Comparison of ENCODE assay signal across 17 cellular contexts in genomic region chr11:26021026-26021425, GRCh38.
DNase-seq lines count a peak whose midpoint lies in the region; ATAC-seq, FAIRE-seq and TF ChIP-seq lines count a peak whose summit lies in the region.
"Had no signal": no experiment of that assay in that cellular context is flagged by ENCODE, and none has a peak within 500 bp of the region (broad histone marks: within the 10 kb centered on the region; RNA-seq: fewer than 3 reads in every experiment).

No MANE protein-coding gene starts in this region.

- H3K9ac ChIP-seq in keratinocyte (ENCODE audit: control insufficient read depth, extremely low read depth, insufficient read depth, low read length): no peak overlapping the region
- H3K9ac ChIP-seq: BLaER1 treated with 17β-estradiol and CSF1 and Interleukin-3, amounts not matched to agents 10 nM and 100 nM had no signal

- DNase-seq in HT-29 (ENCODE audit: low spot score) (peak; percentile 42), RWPE2 (ENCODE audit: low spot score) (no peak), keratinocyte (ENCODE audit: low read depth, low spot score) (no peak), renal cortical epithelial cell (ENCODE audit: low read depth) (peak; percentile 9), OCI-LY7 (ENCODE audit: low spot score) (no peak)
- DNase-seq: CD8-positive, alpha-beta T cell; DMS 273 treated with DMSO at 0.1 percent for 48 hours; DMS53; DND-41; EL; H9 had no signal

- peaks cover 6% of the 10 kb centered on the region; the same call in 1 of the 2 replicates for H3K9me2 ChIP-seq in OCI-LY7 (ENCODE audit: insufficient read depth, low read length)

- no peaks in the 10 kb centered on the region for H3K9me3 ChIP-seq in RWPE2 (ENCODE audit: severe bottlenecking)
- H3K9me3 ChIP-seq in keratinocyte (ENCODE audit: control insufficient read depth, low read depth, low read length): no peaks in the 10 kb centered on the region
- H3K9me3 ChIP-seq in OCI-LY7 (ENCODE audit: low read length): no peaks in the 10 kb centered on the region
- H3K9me3 ChIP-seq: BLaER1 treated with 17β-estradiol and CSF1 and Interleukin-3, amounts not matched to agents 10 nM and 100 nM had no signal

- CTCF ChIA-PET in OCI-LY7 (lab: Charles Lee; ENCODE audit: unreplicated experiment): no interaction called here

- H3K27me3 ChIP-seq in RWPE2 (ENCODE audit: insufficient read depth, poor library complexity, severe bottlenecking) (no peaks in the 10 kb centered on the region), keratinocyte (ENCODE audit: control insufficient read depth, extremely low read depth, insufficient read depth, low read length) (no peaks in the 10 kb centered on the region)
- H3K27me3 ChIP-seq: BLaER1 treated with 17β-estradiol and CSF1 and Interleukin-3, amounts not matched to agents 10 nM and 100 nM had no signal

- H4K20me1 ChIP-seq in keratinocyte (ENCODE audit: control insufficient read depth, extremely low read depth, insufficient read depth, low read length): no peaks in the 10 kb centered on the region
- no peaks in the 10 kb centered on the region for H4K20me1 ChIP-seq in OCI-LY7 (ENCODE audit: insufficient read depth, low read length)
- H4K20me1 ChIP-seq: BLaER1 treated with 17β-estradiol and CSF1 and Interleukin-3, amounts not matched to agents 10 nM and 100 nM had no signal

- no peak overlapping the region for H2AFZ ChIP-seq in keratinocyte (ENCODE audit: control insufficient read depth, low read length)
- no peak overlapping the region for H2AFZ ChIP-seq in OCI-LY7 (ENCODE audit: low read length)

- H3K27ac ChIP-seq in RWPE2 (ENCODE audit: poor library complexity, severe bottlenecking) (no peak overlapping the region), keratinocyte (ENCODE audit: control insufficient read depth, insufficient read depth, low read length) (no peak overlapping the region), OCI-LY7 (ENCODE audit: low read depth, low read length, poor library complexity, severe bottlenecking) (no peak overlapping the region)
- H3K27ac ChIP-seq: BLaER1 treated with 17β-estradiol and CSF1 and Interleukin-3, amounts not matched to agents 10 nM and 100 nM had no signal

- intact Hi-C loops in OCI-LY7 (cut with micrococcal nuclease; ENCODE audit: unreplicated experiment): no loop called here

- FAIRE-seq in keratinocyte (lab: Jason Lieb, UNC): no peak
- FAIRE-seq: GM12878, GM19239, H1 had no signal

- BruUV-seq in OCI-LY7 (replicated peaks; lab: Mats Ljungman, UMichigan): no TSS peak

- H3K36me3 ChIP-seq in RWPE2 (ENCODE audit: low read depth) (no peaks in the 10 kb centered on the region), keratinocyte (ENCODE audit: control insufficient read depth in 2 of 2, extremely low read depth in 1 of 2, insufficient read depth in 2 of 2, low read length in 2 of 2) (no peaks in the 10 kb centered on the region), OCI-LY7 (ENCODE audit: insufficient read depth, low read length) (no peaks in the 10 kb centered on the region)
- H3K36me3 ChIP-seq: BLaER1 treated with 17β-estradiol and CSF1 and Interleukin-3, amounts not matched to agents 10 nM and 100 nM had no signal

- H3K4me2 ChIP-seq in keratinocyte (ENCODE audit: control insufficient read depth, extremely low read depth, insufficient read depth, low read depth, low read length) (peak overlapping the region; percentile 27), OCI-LY7 (ENCODE audit: low read length) (no peak overlapping the region)
- H3K4me2 ChIP-seq: BLaER1 treated with 17β-estradiol and CSF1 and Interleukin-3, amounts not matched to agents 10 nM and 100 nM had no signal

- H3K4me1 ChIP-seq in RWPE2 (ENCODE audit: insufficient read depth, poor library complexity, severe bottlenecking) (peaks cover 16% of the 10 kb centered on the region), keratinocyte (ENCODE audit: control insufficient read depth, extremely low read depth, insufficient read depth, low read length) (peaks cover 11% of the 10 kb centered on the region), OCI-LY7 (ENCODE audit: insufficient read depth, low read length, poor library complexity, severe bottlenecking) (no peaks in the 10 kb centered on the region)
- H3K4me1 ChIP-seq: BLaER1 treated with 17β-estradiol and CSF1 and Interleukin-3, amounts not matched to agents 10 nM and 100 nM had no signal

- no peaks in the 10 kb centered on the region for H3K79me2 ChIP-seq in keratinocyte (ENCODE audit: control insufficient read depth, insufficient read depth, low read length)
- H3K79me2 ChIP-seq in OCI-LY7 (ENCODE audit: insufficient read depth, low read depth, low read length): no peaks in the 10 kb centered on the region

- POLR2A ChIA-PET in OCI-LY7 (lab: Charles Lee): interaction anchor here (0.7 to 1.9 kb wide), 6 partner anchors 14 to 198 kb away, joined by 3 to 6 read pairs (median 4); no protein-coding TSS in a partner anchor

- ATAC-seq in RWPE2 (ENCODE audit: low read depth): peak; percentile 56; the same call in 2 of the 3 replicates
- ATAC-seq in HG02588 (IDR thresholded peaks at IDR 0.05; ENCODE audit: unreplicated experiment): no peak
- ATAC-seq in HG03135 (IDR thresholded peaks at IDR 0.05; ENCODE audit: unreplicated experiment): no peak
- ATAC-seq: CD8-positive, alpha-beta T cell; GM12878 had no signal

- H3K4me3 ChIP-seq in RWPE2 (ENCODE audit: severe bottlenecking): no peak overlapping the region
- H3K4me3 ChIP-seq in keratinocyte (ENCODE audit: control insufficient read depth in 2 of 3, extremely low read depth in 1 of 3, insufficient read depth in 2 of 3, low read depth in 1 of 3, low read length in 3 of 3): no peak overlapping the region
- no peak overlapping the region for H3K4me3 ChIP-seq in OCI-LY7 (ENCODE audit: low read depth, low read length, poor library complexity, severe bottlenecking)
- H3K4me3 ChIP-seq: BLaER1 treated with 17β-estradiol and CSF1 and Interleukin-3, amounts not matched to agents 10 nM and 100 nM; GM12878 had no signal

- no peaks in the 10 kb centered on the region for H3K9me1 ChIP-seq in keratinocyte (ENCODE audit: control insufficient read depth, extremely low read depth, insufficient read depth, low read length)

- dilution Hi-C loops in keratinocyte (cut with MboI; ENCODE audit: extremely low pct_ligation_motif_present, low sequenced_read_pairs): no loop called here

- TF ChIP-seq CTCF in RWPE2 (IDR thresholded peaks at IDR 0.05; ENCODE audit: poor library complexity, severe bottlenecking) (no peak), keratinocyte (optimal IDR thresholded peaks at IDR 0.05 in 1 of 3, IDR thresholded peaks at IDR 0.05 in 1 of 3, conservative IDR thresholded peaks at IDR 0.05 in 1 of 3; ENCODE audit: extremely low read depth in 1 of 3, insufficient read depth in 2 of 3, low read length in 3 of 3) (no peak), OCI-LY7 (conservative IDR thresholded peaks at IDR 0.05; ENCODE audit: low read length) (no peak)

Comparison
In these comparisons a context has a peak if more than half of its experiments do, and no peak if none do; other contexts are left out.
1. DNase-seq: peak in HT-29 (single experiment) and renal cortical epithelial cell (single experiment); none in RWPE2 (single experiment), keratinocyte (single experiment) and OCI-LY7 (single experiment).